21 cellular contexts compared by ENCODE assay signal in the genomic region with DNA sequence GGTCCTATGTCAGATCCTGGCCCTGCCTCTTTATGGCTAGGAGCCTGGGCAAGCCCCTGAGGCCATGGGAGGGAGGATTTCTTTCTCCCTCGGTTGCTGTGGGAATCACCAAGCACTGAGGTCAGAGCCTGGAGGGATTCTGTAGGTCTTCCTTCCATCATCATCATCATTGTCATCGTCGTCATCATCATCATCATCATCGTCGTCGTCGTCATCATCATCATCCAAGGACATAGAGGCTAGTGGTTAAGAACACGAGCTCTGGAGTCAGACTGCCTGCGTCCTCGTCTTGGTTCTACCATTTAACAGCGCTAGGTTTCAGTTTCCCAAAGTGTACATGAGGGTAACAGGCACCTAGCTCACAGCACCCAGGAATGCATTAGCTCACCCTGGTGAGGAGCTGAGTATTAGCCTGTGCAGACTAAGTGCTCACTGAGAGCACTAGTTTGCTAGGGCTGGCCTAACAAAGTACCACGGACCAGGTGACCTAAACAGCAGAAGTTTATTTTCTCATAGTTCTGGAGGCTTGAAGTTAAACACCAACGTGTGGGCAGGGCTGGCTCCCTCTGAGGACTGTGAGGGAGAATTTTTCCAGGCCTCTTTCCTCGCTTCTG.
"Had no signal": no experiment of that assay in that cellular context is flagged by ENCODE, and none has a peak within 500 bp of the region (broad histone marks: within the 10 kb centered on the region; RNA-seq: fewer than 3 reads in every experiment).

No MANE protein-coding gene starts in this region.

- H3K4me2 ChIP-seq: KMS-11, SK-N-SH had no signal

- H3K27ac ChIP-seq: HL-60, KMS-11 had no signal

- DNase-seq: IMR-90, Kasumi-1, MM.1S, NCI-H1092 treated with DMSO at 0.1 percent for 48 hours, NCI-H1436 treated with DMSO at 0.1 percent for 48 hours, NCI-H1694, NCI-H187 treated with DMSO at 0.1 percent for 48 hours, NCI-H2029 treated with DMSO at 0.1 percent for 48 hours, NCI-H2171 treated with DMSO at 0.1 percent for 48 hours, NCI-H345, NCI-H446 treated with DMSO at 0.1 percent for 48 hours, NCI-H510A treated with DMSO at 0.1 percent for 48 hours, NCI-H526, RPMI8226, SHP77, SK-N-SH, SW 1271 had no signal

- H3K9ac ChIP-seq: KMS-11, SK-N-SH had no signal

- H3K9me3 ChIP-seq: SK-N-SH had no signal

- FAIRE-seq: HTR-8/SVneo, RCC 7860 had no signal
